11 cellular contexts compared by ENCODE assay signal in the genomic region with DNA sequence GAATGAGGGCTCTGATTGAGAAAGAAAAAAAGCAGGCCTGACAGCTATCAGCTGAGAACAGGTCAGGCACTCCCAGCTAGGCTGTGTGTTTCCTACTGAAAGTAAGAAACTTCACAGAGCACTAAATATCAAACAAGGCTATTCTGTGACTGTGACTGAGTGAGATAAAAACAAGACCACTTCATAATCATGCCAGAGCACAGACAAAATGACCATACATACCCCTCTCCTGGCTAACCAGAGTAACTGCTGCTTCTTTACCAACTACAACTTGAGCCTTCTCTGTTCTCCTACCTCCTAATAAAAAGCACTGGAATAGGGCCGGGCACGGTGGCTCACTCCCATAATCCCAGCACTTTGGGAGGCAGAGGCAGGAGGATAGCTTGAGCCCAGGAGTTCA. TPM values are rescaled to one million over a fixed set of nuclear protein-coding genes. Genes with fewer than 3 reads are reported as not detected.
DNase-seq lines count a peak whose midpoint lies in the region; ATAC-seq and TF ChIP-seq lines count a peak whose summit lies in the region.
"Had no signal": no experiment of that assay in that cellular context is flagged by ENCODE, and none has a peak within 500 bp of the region (broad histone marks: within the 10 kb centered on the region; RNA-seq: fewer than 3 reads in every experiment).

No MANE protein-coding gene starts in this region.

- no peaks in the 10 kb centered on the region for H3K9me3 Mint-ChIP-seq in naive thymus-derived CD8-positive, alpha-beta T cell

- POLR2A ChIA-PET in naive thymus-derived CD8-positive, alpha-beta T cell (lab: Charles Lee), result interaction anchor here (0.6 kb wide), 1 partner anchor 297 kb away, joined by 3 read pairs; no protein-coding TSS in a partner anchor

- in situ Hi-C loops in astrocyte of the cerebellum (cut with HindIII; ENCODE audit: low sequenced_read_pairs), result no loop called here

- ATAC-seq in naive thymus-derived CD8-positive, alpha-beta T cell, result peak; percentile 77 to 81
- no peak for ATAC-seq in HG02759 (IDR thresholded peaks at IDR 0.05; ENCODE audit: unreplicated experiment)

- no peaks in the 10 kb centered on the region for H3K36me3 Mint-ChIP-seq in naive thymus-derived CD8-positive, alpha-beta T cell

- peak; percentile 15 for TF ChIP-seq CTCF in astrocyte of the cerebellum (IDR thresholded peaks at IDR 0.05; ENCODE audit: low read depth, low read length, missing control alignments)

- H3K27me3 Mint-ChIP-seq in naive thymus-derived CD8-positive, alpha-beta T cell, result no peaks in the 10 kb centered on the region

- no peak overlapping the region for H3K27ac Mint-ChIP-seq in naive thymus-derived CD8-positive, alpha-beta T cell

- peaks cover 0 to 10% (median 3%) of the 10 kb centered on the region in 4 donors for H3K4me1 Mint-ChIP-seq in naive thymus-derived CD8-positive, alpha-beta T cell

- no peak overlapping the region for H3K4me3 ChIP-seq in astrocyte of the cerebellum (ENCODE audit: low read depth, low read length)

- H3K4me3 Mint-ChIP-seq in naive thymus-derived CD8-positive, alpha-beta T cell, result no peak overlapping the region

- DNase-seq in GF-D8 (lab: John Stamatoyannopoulos, UW) (peak; percentile 10), HT1080 (ENCODE audit: low read depth) (peak; percentile 41), astrocyte of the cerebellum (ENCODE audit: low read depth) (no peak)
- peak in 2 of 10 donors; percentile 27 to 35 for DNase-seq in naive thymus-derived CD8-positive, alpha-beta T cell
- no peak for DNase-seq in stimulated activated CD8-positive, alpha-beta memory T cell treated with anti-CD3 and anti-CD28 coated beads, Interleukin-4, amount 100 ng/mL, for 48 hours
- no peak for DNase-seq in activated effector memory CD4-positive, alpha-beta T cell treated with anti-CD3 and anti-CD28 coated beads, Interleukin-2, amount 50 U/mL, for 16 hours
- DNase-seq: aorta; KG1; stimulated activated CD4-positive, alpha-beta T cell treated with anti-CD3 and anti-CD28 coated beads, Interleukin-1b, Interleukin-23, amount 100 ng/mL, for 48 hours had no signal

RNA-seq across cellular contexts. Expression of a gene that starts 6.8 kb away (rescaled TPM):
- 0.23 TPM in 1 of 2 replicates, not detected in the other for total RNA-seq in HT1080 (2014; rRNA removed; shearing (Covaris generic))
- polyA plus RNA-seq in HT1080 (2015; cell fraction: cytosol; rRNA removed), result not detected in 2 replicates
- polyA plus RNA-seq in HT1080 (2015; cell fraction: nucleus; rRNA removed), result not detected in 2 replicates
- total RNA-seq in naive thymus-derived CD8-positive, alpha-beta T cell, result not detected
- not detected for polyA plus RNA-seq in naive thymus-derived CD8-positive, alpha-beta T cell
- total RNA-seq: aorta; T-helper 1 cell treated with Interleukin-12 subunit alpha and Interleukin-12 subunit beta and Interleukin-4 antibody, amounts not matched to agents 30 ng/mL and 1 ng/mL, for 36 hours had no signal
- polyA plus RNA-seq: aorta had no signal

RNA-seq across cellular contexts. Expression of a gene that starts 35.5 kb away (rescaled TPM):
- 7.9 and 8.5 TPM in 2 replicates for total RNA-seq in HT1080 (2014; rRNA removed; shearing (Covaris generic))
- 4.0 and 6.1 TPM in 2 replicates for polyA plus RNA-seq in HT1080 (2015; cell fraction: cytosol; rRNA removed)
- 13.6 and 14.7 TPM in 2 replicates for polyA plus RNA-seq in HT1080 (2015; cell fraction: nucleus; rRNA removed)
- 10 to 100 TPM; 59.0 to 63.6 TPM for total RNA-seq in naive thymus-derived CD8-positive, alpha-beta T cell
- polyA plus RNA-seq in naive thymus-derived CD8-positive, alpha-beta T cell, result 10 to 100 TPM in 2 of 3 donors, 1 to 10 TPM in 1; 9.6 to 13.7 (median 11.6) TPM

RNA-seq across cellular contexts. Expression of a gene that starts 44.9 kb away (rescaled TPM):
- 74.0 and 75.1 TPM in 2 replicates for total RNA-seq in HT1080 (2014; rRNA removed; shearing (Covaris generic))
- 102 and 114 TPM in 2 replicates for polyA plus RNA-seq in HT1080 (2015; cell fraction: cytosol; rRNA removed)
- 58.2 and 64.5 TPM in 2 replicates for polyA plus RNA-seq in HT1080 (2015; cell fraction: nucleus; rRNA removed)
- 10 to 100 TPM; 73.3 to 77.5 TPM for total RNA-seq in naive thymus-derived CD8-positive, alpha-beta T cell
- polyA plus RNA-seq in naive thymus-derived CD8-positive, alpha-beta T cell, result 100 to 1,000 TPM; 110 to 183 (median 151) TPM

RNA-seq across cellular contexts. Expression of a gene that starts 53.0 kb away (rescaled TPM):
- total RNA-seq in HT1080 (2014; rRNA removed; shearing (Covaris generic)), result 3.8 and 4.7 TPM in 2 replicates
- polyA plus RNA-seq in HT1080 (2015; cell fraction: cytosol; rRNA removed), result 5.5 and 6.7 TPM in 2 replicates
- polyA plus RNA-seq in HT1080 (2015; cell fraction: nucleus; rRNA removed), result 22.6 and 24.8 TPM in 2 replicates
- 100 to 1,000 TPM; 203 to 208 TPM for total RNA-seq in naive thymus-derived CD8-positive, alpha-beta T cell
- polyA plus RNA-seq in naive thymus-derived CD8-positive, alpha-beta T cell, result 10 to 100 TPM; 65.0 to 80.2 (median 79.3) TPM

Comparison
In these comparisons a context has a peak if more than half of its experiments do, and no peak if none do; other contexts are left out.
1. DNase-seq: peak in GF-D8 (single experiment) and HT1080 (single experiment); none in astrocyte of the cerebellum (single experiment), stimulated activated CD8-positive, alpha-beta memory T cell treated with anti-CD3 and anti-CD28 coated beads, Interleukin-4, amount 100 ng/mL, for 48 hours (single experiment) and activated effector memory CD4-positive, alpha-beta T cell treated with anti-CD3 and anti-CD28 coated beads, Interleukin-2, amount 50 U/mL, for 16 hours (single experiment).